Comparison of ENCODE assay signal across 18 cellular contexts in genomic region chr11:128697645-128698174, GRCh38. TPM values are rescaled to one million over a fixed set of nuclear protein-coding genes. Genes with fewer than 3 reads are reported as not detected.
DNase-seq lines count a peak whose midpoint lies in the region; ATAC-seq, FAIRE-seq and TF ChIP-seq lines count a peak whose summit lies in the region.
"Had no signal": no experiment of that assay in that cellular context is flagged by ENCODE, and none has a peak within 500 bp of the region (broad histone marks: within the 10 kb centered on the region; RNA-seq: fewer than 3 reads in every experiment).

No MANE protein-coding gene starts in this region.

- CTCF ChIA-PET in CD8-positive, alpha-beta T cell (lab: Charles Lee): interaction anchor here (0.6 to 1.1 kb wide), 5 partner anchors 7 to 69 kb away, joined by 3 read pairs; no protein-coding TSS in a partner anchor

- POLR2A ChIA-PET in CD8-positive, alpha-beta T cell (lab: Charles Lee): interaction anchor here (0.7 to 1.3 kb wide), 3 partner anchors 14 to 36 kb away, joined by 3 read pairs; no protein-coding TSS in a partner anchor

- peak overlapping the region; percentile 98 for H3K27ac Mint-ChIP-seq in CD8-positive, alpha-beta T cell
- H3K27ac Mint-ChIP-seq in IgD-negative memory B cell: peak overlapping the region; percentile 50 to 91 (median 84)
- H3K27ac Mint-ChIP-seq in natural killer cell: peak overlapping the region; percentile 89 to 99
- H3K27ac Mint-ChIP-seq: nephron progenitor cell had no signal

- H3K9me3 ChIP-seq in CD8-positive, alpha-beta T cell (ENCODE audit: low read length): no peaks in the 10 kb centered on the region
- H3K9me3 ChIP-seq: thyroid gland had no signal

- H3K36me3 ChIP-seq in CD8-positive, alpha-beta T cell (ENCODE audit: insufficient read depth, low read length): no peaks in the 10 kb centered on the region
- H3K36me3 ChIP-seq: thyroid gland had no signal

- H3K9me3 Mint-ChIP-seq in CD8-positive, alpha-beta T cell: no peaks in the 10 kb centered on the region
- peaks cover 0 to 4% (median 0%) of the 10 kb centered on the region in 3 donors for H3K9me3 Mint-ChIP-seq in IgD-negative memory B cell
- peaks cover 0 to 3% of the 10 kb centered on the region in 2 donors for H3K9me3 Mint-ChIP-seq in natural killer cell
- H3K9me3 Mint-ChIP-seq: nephron progenitor cell had no signal

- H3K27me3 ChIP-seq in CD8-positive, alpha-beta T cell (ENCODE audit: insufficient read depth, low read length): no peaks in the 10 kb centered on the region

- H3K27me3 Mint-ChIP-seq in CD8-positive, alpha-beta T cell (ENCODE audit: low read depth): no peaks in the 10 kb centered on the region
- H3K27me3 Mint-ChIP-seq in IgD-negative memory B cell (peaks cover 3% of the 10 kb centered on the region), natural killer cell (ENCODE audit: low read depth in 2 of 2) (peaks cover 0 to 3% of the 10 kb centered on the region in 2 donors)

- no peak for TF ChIP-seq CTCF in CD8-positive, alpha-beta T cell (IDR thresholded peaks at IDR 0.05)
- TF ChIP-seq CTCF in choroid plexus epithelial cell (conservative IDR thresholded peaks at IDR 0.05; ENCODE audit: low read depth, low read length) (no peak), natural killer cell (IDR thresholded peaks at IDR 0.05) (no peak)

- H3K4me3 ChIP-seq in CD8-positive, alpha-beta T cell (ENCODE audit: low read depth, low read length): peak overlapping the region; percentile 95
- H3K4me3 ChIP-seq in choroid plexus epithelial cell (ENCODE audit: low read depth, low read length): no peak overlapping the region
- H3K4me3 ChIP-seq: thyroid gland had no signal

- H3K36me3 Mint-ChIP-seq in CD8-positive, alpha-beta T cell: peaks cover 64% of the 10 kb centered on the region
- H3K36me3 Mint-ChIP-seq in IgD-negative memory B cell (peaks cover 13% of the 10 kb centered on the region), natural killer cell (no peaks in the 10 kb centered on the region)

- peaks cover 63% of the 10 kb centered on the region for H3K4me1 ChIP-seq in CD8-positive, alpha-beta T cell (ENCODE audit: insufficient read depth, low read length)

- H3K27ac ChIP-seq in CD8-positive, alpha-beta T cell (ENCODE audit: low read depth, low read length): no peak overlapping the region
- H3K27ac ChIP-seq: thyroid gland had no signal

- H3K4me3 Mint-ChIP-seq in CD8-positive, alpha-beta T cell: peak overlapping the region; percentile 98
- peak overlapping the region; percentile 94 to 100 (median 98) for H3K4me3 Mint-ChIP-seq in IgD-negative memory B cell
- peak overlapping the region; percentile 98 for H3K4me3 Mint-ChIP-seq in natural killer cell
- H3K4me3 Mint-ChIP-seq: nephron progenitor cell had no signal

- DNase-seq in CD8-positive, alpha-beta T cell: no peak
- peak; percentile 51 for DNase-seq in choroid plexus epithelial cell (ENCODE audit: low read depth)
- DNase-seq in natural killer cell: no peak
- DNase-seq in RCC 7860 (ENCODE audit: low spot score): no peak
- DNase-seq in NOMO-1 (lab: John Stamatoyannopoulos, UW; ENCODE audit: unreplicated experiment in 2 of 2): no peak
- DNase-seq: activated CD4-positive, CD25-positive, alpha-beta regulatory T cell treated with anti-CD3 and anti-CD28 coated beads, Interleukin-2, amount 50 U/mL, for 72 hours; amniotic stem cell; Calu3; cortex of kidney; KG1; kidney; NCI-H2029; NCI-H82; nephron progenitor cell; thyroid gland had no signal

- FAIRE-seq in RCC 7860 (lab: Jason Lieb, UNC): no peak
- FAIRE-seq: kidney had no signal

- peaks cover 74% of the 10 kb centered on the region for H3K4me1 Mint-ChIP-seq in CD8-positive, alpha-beta T cell (ENCODE audit: low read depth)
- peaks cover 46 to 61% (median 56%) of the 10 kb centered on the region in 3 donors for H3K4me1 Mint-ChIP-seq in IgD-negative memory B cell
- peaks cover 85 to 86% of the 10 kb centered on the region in 2 donors for H3K4me1 Mint-ChIP-seq in natural killer cell

- intact Hi-C loops in CD8-positive, alpha-beta T cell (cut with DNase I, micrococcal nuclease): loop anchor here (5.0 to 10.0 kb wide), 2 partner anchors 57 to 135 kb away; no protein-coding TSS in a partner anchor
- intact Hi-C loops in natural killer cell (cut with micrococcal nuclease): loop anchor here (2.0 to 10.0 kb wide), 5 partner anchors 23 to 173 kb away; no protein-coding TSS in a partner anchor

- ATAC-seq in CD8-positive, alpha-beta T cell: no peak
- peak in 1 of 3 donors; percentile 2 for ATAC-seq in natural killer cell
- ATAC-seq in GM18502 (IDR thresholded peaks at IDR 0.05; ENCODE audit: poor library complexity, unreplicated experiment): no peak
- no peak for ATAC-seq in GM21423 (IDR thresholded peaks at IDR 0.05; ENCODE audit: unreplicated experiment)

RNA-seq across cellular contexts. Expression of gene FLI1, which starts 3.8 kb away (rescaled TPM):
- total RNA-seq in CD8-positive, alpha-beta T cell: 10 to 100 TPM; 35.6 to 37.3 TPM
- 113 TPM for polyA plus RNA-seq in IgD-negative memory B cell
- total RNA-seq in natural killer cell: 100 to 1,000 TPM; 123 to 157 (median 148) TPM
